In the genomic region with DNA sequence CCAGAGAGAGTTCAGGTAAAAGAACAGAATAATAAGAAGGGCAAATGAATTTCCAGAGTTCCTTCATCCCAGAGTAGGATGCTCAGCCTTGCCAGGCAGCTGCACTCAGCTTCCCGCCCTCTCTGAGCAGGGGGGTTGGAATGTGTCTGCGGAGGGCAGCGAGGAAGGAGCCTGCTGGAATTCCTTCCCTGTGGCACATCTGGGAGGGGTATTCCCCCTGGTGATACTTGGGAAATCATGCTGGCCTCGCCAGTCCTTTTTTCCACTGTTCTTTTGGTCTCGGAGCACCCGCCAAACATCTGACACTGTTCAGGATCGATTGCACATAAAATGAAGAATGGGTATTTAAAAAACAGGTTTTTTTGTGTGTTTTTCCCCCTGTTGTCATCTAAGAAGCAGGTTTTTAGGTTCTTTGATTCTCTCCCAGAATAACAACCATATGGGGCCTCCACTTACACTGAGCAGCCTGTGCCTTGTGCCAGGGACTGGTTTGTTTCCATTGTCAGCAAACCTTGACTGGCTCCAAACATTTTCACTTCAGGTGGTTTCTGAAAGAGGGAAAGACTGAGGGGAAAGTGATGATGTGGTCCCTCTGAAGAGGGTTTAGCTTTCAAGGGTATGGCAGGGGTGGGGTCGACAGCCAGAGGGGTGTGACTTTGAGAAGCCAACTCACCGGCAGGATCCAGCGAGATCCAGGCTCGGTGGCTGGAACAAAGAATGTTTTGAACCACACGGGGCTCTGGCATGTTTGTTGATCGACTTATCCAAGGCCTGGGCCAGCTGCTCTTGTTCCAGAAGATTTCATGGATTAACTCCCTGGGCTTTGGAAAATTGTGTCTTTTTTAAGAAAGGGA, we compare ENCODE assay signal across 1 cellular context.
TF ChIP-seq lines count a peak whose summit lies in the region.

No MANE protein-coding gene starts in this region.

TF ChIP-seq in GM23338, 12 proteins besides CTCF, POLR2A, EP300 and RAD21 (continued from another document):
- TF ChIP-seq ZNF114 (CRISPR knock-in tag; IDR thresholded peaks at IDR 0.05), result no peak
- TF ChIP-seq STAT1 (IDR thresholded peaks at IDR 0.05; ENCODE audit: unreplicated experiment), result no peak
- TF ChIP-seq CREB1 (CRISPR knock-in tag; IDR thresholded peaks at IDR 0.05; ENCODE audit: low read depth), result no peak
- no peak for TF ChIP-seq REST (IDR thresholded peaks at IDR 0.05; ENCODE audit: unreplicated experiment)
- TF ChIP-seq EZH2phosphoT487 (IDR thresholded peaks at IDR 0.05; ENCODE audit: unreplicated experiment), result no peak
- no peak for TF ChIP-seq ZNF331 (CRISPR knock-in tag; IDR thresholded peaks at IDR 0.05; ENCODE audit: low read depth)
- TF ChIP-seq, protein P1, sequence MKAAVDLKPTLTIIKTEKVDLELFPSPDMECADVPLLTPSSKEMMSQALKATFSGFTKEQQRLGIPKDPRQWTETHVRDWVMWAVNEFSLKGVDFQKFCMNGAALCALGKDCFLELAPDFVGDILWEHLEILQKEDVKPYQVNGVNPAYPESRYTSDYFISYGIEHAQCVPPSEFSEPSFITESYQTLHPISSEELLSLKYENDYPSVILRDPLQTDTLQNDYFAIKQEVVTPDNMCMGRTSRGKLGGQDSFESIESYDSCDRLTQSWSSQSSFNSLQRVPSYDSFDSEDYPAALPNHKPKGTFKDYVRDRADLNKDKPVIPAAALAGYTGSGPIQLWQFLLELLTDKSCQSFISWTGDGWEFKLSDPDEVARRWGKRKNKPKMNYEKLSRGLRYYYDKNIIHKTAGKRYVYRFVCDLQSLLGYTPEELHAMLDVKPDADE (IDR thresholded peaks at IDR 0.05), result no peak
